In genomic region chr5:119267958-119268386, GRCh38 we compare ENCODE assay signal across 8 cellular contexts.
A peak's percentile ranks its signal among the peaks of the same experiment; 100 is the strongest.
DNase-seq lines count a peak whose midpoint lies in the region; ATAC-seq, FAIRE-seq and TF ChIP-seq lines count a peak whose summit lies in the region.

No MANE protein-coding gene starts in this region.

- peak; percentile 58 for ATAC-seq in HG02870 (IDR thresholded peaks at IDR 0.05; ENCODE audit: unreplicated experiment)

- DNase-seq in GM12891 (ENCODE audit: insufficient read length, low spot score) = peak; percentile 46
- DNase-seq in NCI-H146 (lab: John Stamatoyannopoulos, UW) = peak; percentile 92
- DNase-seq in T-helper 22 cell (ENCODE audit: low read depth) = peak; percentile 64
- peak; percentile 95 for DNase-seq in astrocyte of the hippocampus (ENCODE audit: low read depth, low spot score)
- peak; percentile 88 for DNase-seq in hepatic stellate cell (ENCODE audit: low spot score)
- DNase-seq in putamen (ENCODE audit: low spot score) = peak; percentile 90
- DNase-seq in NCI-H2171 (lab: John Stamatoyannopoulos, UW) = no peak

- TF ChIP-seq POLR2A in GM12891 (IDR thresholded peaks at IDR 0.05; ENCODE audit: low read depth, low read length) = no peak

- no peak for FAIRE-seq in GM12891 (lab: Jason Lieb, UNC)

TF ChIP-seq in GM12891, 5 proteins besides CTCF, POLR2A, EP300 and RAD21:
- TF ChIP-seq SPI1 (IDR thresholded peaks at IDR 0.05; ENCODE audit: low read depth, low read length) (peak; percentile 39; the same call in 1 of the 2 replicates), POU2F2 (IDR thresholded peaks at IDR 0.05; ENCODE audit: low read depth, low read length) (no peak)
